Comparison of ENCODE assay signal across 1 cellular context in the genomic region with DNA sequence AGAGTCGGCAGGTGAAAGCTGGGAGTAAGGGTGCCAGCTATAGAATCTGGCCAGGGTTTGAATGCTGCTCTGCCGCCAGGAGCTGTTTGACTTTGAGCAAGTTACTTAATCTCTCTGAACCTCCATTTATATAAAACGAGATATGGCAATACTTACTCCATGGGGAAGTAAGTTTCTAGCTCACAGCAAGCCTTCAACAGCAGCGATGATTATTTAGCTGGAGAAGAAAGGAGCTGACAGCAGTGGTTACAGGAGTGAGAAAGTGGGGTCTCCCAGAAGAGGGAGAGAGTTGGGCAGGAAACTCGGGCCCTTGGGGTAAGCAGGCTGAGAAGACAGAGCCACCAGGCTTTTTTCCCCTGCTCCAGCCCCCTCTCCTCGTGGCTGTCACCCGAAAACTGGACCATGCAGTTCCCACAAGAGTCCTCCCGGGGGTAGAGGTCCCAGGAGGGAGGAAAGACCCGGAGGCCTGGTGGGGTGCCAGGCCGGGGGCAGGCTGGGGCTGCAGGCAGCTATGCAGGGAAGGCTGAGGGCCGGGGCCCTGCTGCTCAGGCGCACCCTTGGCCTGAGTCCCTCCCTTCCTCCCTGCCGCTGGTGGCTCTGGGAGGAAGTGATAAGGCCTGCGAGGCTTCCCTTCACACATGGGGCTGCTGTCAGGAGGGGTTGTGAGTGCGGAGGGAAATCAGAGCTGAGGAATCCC.
TF ChIP-seq lines count a peak whose summit lies in the region.

No MANE protein-coding gene starts in this region.

TF ChIP-seq in HepG2, 621 proteins besides CTCF, POLR2A, EP300 and RAD21 (continues in another document):
- TF ChIP-seq, protein P1, sequence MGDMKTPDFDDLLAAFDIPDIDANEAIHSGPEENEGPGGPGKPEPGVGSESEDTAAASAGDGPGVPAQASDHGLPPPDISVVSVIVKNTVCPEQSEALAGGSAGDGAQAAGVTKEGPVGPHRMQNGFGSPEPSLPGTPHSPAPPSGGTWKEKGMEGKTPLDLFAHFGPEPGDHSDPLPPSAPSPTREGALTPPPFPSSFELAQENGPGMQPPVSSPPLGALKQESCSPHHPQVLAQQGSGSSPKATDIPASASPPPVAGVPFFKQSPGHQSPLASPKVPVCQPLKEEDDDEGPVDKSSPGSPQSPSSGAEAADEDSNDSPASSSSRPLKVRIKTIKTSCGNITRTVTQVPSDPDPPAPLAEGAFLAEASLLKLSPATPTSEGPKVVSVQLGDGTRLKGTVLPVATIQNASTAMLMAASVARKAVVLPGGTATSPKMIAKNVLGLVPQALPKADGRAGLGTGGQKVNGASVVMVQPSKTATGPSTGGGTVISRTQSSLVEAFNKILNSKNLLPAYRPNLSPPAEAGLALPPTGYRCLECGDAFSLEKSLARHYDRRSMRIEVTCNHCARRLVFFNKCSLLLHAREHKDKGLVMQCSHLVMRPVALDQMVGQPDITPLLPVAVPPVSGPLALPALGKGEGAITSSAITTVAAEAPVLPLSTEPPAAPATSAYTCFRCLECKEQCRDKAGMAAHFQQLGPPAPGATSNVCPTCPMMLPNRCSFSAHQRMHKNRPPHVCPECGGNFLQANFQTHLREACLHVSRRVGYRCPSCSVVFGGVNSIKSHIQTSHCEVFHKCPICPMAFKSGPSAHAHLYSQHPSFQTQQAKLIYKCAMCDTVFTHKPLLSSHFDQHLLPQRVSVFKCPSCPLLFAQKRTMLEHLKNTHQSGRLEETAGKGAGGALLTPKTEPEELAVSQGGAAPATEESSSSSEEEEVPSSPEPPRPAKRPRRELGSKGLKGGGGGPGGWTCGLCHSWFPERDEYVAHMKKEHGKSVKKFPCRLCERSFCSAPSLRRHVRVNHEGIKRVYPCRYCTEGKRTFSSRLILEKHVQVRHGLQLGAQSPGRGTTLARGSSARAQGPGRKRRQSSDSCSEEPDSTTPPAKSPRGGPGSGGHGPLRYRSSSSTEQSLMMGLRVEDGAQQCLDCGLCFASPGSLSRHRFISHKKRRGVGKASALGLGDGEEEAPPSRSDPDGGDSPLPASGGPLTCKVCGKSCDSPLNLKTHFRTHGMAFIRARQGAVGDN (CRISPR knock-in tag; IDR thresholded peaks at IDR 0.05), result peak; percentile 65
- TF ChIP-seq SNAI1 (CRISPR knock-in tag; IDR thresholded peaks at IDR 0.05; ENCODE audit: borderline replicate concordance) (no peak), PCBP2 (optimal IDR thresholded peaks at IDR 0.05; ENCODE audit: low read depth, low read length, poor library complexity, severe bottlenecking) (no peak), ZFY (CRISPR knock-in tag; IDR thresholded peaks at IDR 0.05) (peak; percentile 30; the same call in 1 of the 2 replicates), PAX8 (CRISPR knock-in tag; IDR thresholded peaks at IDR 0.05; ENCODE audit: borderline replicate concordance) (no peak), ZNF143 (CRISPR knock-in tag; IDR thresholded peaks at IDR 0.05) (0 out of 2 replicates have a peak, but pooled peaks have one; percentile 54), ZNF816 (CRISPR knock-in tag; IDR thresholded peaks at IDR 0.05; ENCODE audit: borderline replicate concordance) (no peak), THAP11 (CRISPR knock-in tag; IDR thresholded peaks at IDR 0.05) (peak; percentile 50), ZNF660 (CRISPR knock-in tag; IDR thresholded peaks at IDR 0.05; ENCODE audit: borderline replicate concordance, low read depth) (no peak), NCOA2 (CRISPR knock-in tag; IDR thresholded peaks at IDR 0.05) (no peak)
- TF ChIP-seq, protein P2, sequence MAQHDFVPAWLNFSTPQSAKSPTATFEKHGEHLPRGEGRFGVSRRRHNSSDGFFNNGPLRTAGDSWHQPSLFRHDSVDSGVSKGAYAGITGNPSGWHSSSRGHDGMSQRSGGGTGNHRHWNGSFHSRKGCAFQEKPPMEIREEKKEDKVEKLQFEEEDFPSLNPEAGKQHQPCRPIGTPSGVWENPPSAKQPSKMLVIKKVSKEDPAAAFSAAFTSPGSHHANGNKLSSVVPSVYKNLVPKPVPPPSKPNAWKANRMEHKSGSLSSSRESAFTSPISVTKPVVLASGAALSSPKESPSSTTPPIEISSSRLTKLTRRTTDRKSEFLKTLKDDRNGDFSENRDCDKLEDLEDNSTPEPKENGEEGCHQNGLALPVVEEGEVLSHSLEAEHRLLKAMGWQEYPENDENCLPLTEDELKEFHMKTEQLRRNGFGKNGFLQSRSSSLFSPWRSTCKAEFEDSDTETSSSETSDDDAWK (CRISPR knock-in tag; IDR thresholded peaks at IDR 0.05), result no peak
- TF ChIP-seq, protein P3, sequence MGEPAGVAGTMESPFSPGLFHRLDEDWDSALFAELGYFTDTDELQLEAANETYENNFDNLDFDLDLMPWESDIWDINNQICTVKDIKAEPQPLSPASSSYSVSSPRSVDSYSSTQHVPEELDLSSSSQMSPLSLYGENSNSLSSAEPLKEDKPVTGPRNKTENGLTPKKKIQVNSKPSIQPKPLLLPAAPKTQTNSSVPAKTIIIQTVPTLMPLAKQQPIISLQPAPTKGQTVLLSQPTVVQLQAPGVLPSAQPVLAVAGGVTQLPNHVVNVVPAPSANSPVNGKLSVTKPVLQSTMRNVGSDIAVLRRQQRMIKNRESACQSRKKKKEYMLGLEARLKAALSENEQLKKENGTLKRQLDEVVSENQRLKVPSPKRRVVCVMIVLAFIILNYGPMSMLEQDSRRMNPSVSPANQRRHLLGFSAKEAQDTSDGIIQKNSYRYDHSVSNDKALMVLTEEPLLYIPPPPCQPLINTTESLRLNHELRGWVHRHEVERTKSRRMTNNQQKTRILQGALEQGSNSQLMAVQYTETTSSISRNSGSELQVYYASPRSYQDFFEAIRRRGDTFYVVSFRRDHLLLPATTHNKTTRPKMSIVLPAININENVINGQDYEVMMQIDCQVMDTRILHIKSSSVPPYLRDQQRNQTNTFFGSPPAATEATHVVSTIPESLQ (CRISPR knock-in tag; conservative IDR thresholded peaks at IDR 0.05), result no peak
- TF ChIP-seq, protein P4, sequence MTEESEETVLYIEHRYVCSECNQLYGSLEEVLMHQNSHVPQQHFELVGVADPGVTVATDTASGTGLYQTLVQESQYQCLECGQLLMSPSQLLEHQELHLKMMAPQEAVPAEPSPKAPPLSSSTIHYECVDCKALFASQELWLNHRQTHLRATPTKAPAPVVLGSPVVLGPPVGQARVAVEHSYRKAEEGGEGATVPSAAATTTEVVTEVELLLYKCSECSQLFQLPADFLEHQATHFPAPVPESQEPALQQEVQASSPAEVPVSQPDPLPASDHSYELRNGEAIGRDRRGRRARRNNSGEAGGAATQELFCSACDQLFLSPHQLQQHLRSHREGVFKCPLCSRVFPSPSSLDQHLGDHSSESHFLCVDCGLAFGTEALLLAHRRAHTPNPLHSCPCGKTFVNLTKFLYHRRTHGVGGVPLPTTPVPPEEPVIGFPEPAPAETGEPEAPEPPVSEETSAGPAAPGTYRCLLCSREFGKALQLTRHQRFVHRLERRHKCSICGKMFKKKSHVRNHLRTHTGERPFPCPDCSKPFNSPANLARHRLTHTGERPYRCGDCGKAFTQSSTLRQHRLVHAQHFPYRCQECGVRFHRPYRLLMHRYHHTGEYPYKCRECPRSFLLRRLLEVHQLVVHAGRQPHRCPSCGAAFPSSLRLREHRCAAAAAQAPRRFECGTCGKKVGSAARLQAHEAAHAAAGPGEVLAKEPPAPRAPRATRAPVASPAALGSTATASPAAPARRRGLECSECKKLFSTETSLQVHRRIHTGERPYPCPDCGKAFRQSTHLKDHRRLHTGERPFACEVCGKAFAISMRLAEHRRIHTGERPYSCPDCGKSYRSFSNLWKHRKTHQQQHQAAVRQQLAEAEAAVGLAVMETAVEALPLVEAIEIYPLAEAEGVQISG (CRISPR knock-in tag; IDR thresholded peaks at IDR 0.05), result no peak
- TF ChIP-seq, protein P5, sequence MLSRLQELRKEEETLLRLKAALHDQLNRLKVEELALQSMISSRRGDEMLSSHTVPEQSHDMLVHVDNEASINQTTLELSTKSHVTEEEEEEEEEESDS (CRISPR knock-in tag; IDR thresholded peaks at IDR 0.05; ENCODE audit: borderline replicate concordance), result no peak
- TF ChIP-seq, protein P6, sequence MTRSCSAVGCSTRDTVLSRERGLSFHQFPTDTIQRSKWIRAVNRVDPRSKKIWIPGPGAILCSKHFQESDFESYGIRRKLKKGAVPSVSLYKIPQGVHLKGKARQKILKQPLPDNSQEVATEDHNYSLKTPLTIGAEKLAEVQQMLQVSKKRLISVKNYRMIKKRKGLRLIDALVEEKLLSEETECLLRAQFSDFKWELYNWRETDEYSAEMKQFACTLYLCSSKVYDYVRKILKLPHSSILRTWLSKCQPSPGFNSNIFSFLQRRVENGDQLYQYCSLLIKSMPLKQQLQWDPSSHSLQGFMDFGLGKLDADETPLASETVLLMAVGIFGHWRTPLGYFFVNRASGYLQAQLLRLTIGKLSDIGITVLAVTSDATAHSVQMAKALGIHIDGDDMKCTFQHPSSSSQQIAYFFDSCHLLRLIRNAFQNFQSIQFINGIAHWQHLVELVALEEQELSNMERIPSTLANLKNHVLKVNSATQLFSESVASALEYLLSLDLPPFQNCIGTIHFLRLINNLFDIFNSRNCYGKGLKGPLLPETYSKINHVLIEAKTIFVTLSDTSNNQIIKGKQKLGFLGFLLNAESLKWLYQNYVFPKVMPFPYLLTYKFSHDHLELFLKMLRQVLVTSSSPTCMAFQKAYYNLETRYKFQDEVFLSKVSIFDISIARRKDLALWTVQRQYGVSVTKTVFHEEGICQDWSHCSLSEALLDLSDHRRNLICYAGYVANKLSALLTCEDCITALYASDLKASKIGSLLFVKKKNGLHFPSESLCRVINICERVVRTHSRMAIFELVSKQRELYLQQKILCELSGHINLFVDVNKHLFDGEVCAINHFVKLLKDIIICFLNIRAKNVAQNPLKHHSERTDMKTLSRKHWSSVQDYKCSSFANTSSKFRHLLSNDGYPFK (CRISPR knock-in tag; IDR thresholded peaks at IDR 0.05; ENCODE audit: borderline replicate concordance), result no peak
- TF ChIP-seq, protein P7, sequence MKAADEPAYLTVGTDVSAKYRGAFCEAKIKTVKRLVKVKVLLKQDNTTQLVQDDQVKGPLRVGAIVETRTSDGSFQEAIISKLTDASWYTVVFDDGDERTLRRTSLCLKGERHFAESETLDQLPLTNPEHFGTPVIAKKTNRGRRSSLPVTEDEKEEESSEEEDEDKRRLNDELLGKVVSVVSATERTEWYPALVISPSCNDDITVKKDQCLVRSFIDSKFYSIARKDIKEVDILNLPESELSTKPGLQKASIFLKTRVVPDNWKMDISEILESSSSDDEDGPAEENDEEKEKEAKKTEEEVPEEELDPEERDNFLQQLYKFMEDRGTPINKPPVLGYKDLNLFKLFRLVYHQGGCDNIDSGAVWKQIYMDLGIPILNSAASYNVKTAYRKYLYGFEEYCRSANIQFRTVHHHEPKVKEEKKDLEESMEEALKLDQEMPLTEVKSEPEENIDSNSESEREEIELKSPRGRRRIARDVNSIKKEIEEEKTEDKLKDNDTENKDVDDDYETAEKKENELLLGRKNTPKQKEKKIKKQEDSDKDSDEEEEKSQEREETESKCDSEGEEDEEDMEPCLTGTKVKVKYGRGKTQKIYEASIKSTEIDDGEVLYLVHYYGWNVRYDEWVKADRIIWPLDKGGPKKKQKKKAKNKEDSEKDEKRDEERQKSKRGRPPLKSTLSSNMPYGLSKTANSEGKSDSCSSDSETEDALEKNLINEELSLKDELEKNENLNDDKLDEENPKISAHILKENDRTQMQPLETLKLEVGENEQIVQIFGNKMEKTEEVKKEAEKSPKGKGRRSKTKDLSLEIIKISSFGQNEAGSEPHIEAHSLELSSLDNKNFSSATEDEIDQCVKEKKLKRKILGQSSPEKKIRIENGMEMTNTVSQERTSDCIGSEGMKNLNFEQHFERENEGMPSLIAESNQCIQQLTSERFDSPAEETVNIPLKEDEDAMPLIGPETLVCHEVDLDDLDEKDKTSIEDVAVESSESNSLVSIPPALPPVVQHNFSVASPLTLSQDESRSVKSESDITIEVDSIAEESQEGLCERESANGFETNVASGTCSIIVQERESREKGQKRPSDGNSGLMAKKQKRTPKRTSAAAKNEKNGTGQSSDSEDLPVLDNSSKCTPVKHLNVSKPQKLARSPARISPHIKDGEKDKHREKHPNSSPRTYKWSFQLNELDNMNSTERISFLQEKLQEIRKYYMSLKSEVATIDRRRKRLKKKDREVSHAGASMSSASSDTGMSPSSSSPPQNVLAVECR (CRISPR knock-in tag; IDR thresholded peaks at IDR 0.05; ENCODE audit: borderline replicate concordance), result no peak
- TF ChIP-seq, protein P8, sequence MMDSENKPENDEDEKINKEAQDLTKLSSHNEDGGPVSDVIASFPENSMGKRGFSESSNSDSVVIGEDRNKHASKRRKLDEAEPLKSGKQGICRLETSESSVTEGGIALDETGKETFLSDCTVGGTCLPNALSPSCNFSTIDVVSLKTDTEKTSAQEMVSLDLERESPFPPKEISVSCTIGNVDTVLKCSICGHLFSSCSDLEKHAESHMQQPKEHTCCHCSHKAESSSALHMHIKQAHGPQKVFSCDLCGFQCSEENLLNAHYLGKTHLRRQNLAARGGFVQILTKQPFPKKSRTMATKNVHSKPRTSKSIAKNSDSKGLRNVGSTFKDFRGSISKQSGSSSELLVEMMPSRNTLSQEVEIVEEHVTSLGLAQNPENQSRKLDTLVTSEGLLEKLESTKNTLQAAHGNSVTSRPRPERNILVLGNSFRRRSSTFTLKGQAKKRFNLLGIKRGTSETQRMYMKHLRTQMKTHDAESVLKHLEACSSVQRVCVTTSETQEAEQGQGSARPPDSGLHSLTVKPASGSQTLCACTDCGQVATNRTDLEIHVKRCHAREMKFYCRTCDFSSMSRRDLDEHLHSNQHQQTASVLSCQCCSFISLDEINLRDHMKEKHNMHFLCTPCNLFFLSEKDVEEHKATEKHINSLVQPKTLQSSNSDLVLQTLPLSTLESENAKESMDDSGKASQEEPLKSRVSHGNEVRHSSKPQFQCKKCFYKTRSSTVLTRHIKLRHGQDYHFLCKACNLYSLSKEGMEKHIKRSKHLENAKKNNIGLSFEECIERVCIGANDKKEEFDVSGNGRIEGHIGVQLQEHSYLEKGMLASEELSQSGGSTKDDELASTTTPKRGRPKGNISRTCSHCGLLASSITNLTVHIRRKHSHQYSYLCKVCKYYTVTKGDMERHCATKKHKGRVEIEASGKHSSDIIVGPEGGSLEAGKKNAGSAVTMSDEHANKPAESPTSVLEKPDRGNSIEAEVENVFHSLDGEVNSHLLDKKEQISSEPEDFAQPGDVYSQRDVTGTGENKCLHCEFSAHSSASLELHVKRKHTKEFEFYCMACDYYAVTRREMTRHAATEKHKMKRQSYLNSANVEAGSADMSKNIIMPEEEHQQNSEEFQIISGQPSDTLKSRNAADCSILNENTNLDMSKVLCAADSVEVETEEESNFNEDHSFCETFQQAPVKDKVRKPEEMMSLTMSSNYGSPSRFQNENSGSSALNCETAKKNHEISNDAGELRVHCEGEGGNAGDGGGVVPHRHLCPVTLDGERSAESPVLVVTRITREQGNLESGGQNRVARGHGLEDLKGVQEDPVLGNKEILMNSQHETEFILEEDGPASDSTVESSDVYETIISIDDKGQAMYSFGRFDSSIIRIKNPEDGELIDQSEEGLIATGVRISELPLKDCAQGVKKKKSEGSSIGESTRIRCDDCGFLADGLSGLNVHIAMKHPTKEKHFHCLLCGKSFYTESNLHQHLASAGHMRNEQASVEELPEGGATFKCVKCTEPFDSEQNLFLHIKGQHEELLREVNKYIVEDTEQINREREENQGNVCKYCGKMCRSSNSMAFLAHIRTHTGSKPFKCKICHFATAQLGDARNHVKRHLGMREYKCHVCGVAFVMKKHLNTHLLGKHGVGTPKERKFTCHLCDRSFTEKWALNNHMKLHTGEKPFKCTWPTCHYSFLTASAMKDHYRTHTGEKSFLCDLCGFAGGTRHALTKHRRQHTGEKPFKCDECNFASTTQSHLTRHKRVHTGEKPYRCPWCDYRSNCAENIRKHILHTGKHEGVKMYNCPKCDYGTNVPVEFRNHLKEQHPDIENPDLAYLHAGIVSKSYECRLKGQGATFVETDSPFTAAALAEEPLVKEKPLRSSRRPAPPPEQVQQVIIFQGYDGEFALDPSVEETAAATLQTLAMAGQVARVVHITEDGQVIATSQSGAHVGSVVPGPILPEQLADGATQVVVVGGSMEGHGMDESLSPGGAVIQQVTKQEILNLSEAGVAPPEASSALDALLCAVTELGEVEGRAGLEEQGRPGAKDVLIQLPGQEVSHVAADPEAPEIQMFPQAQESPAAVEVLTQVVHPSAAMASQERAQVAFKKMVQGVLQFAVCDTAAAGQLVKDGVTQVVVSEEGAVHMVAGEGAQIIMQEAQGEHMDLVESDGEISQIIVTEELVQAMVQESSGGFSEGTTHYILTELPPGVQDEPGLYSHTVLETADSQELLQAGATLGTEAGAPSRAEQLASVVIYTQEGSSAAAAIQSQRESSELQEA (CRISPR knock-in tag; IDR thresholded peaks at IDR 0.05; ENCODE audit: not compliant biosample characterization), result no peak
